In genomic region chr12:96075560-96075959, GRCh38 we compare ENCODE assay signal across 35 cellular contexts.
"Had no signal": no experiment of that assay in that cellular context is flagged by ENCODE, and none has a peak within 500 bp of the region (broad histone marks: within the 10 kb centered on the region; RNA-seq: fewer than 3 reads in every experiment).

No MANE protein-coding gene starts in this region.

- H3K36me3 ChIP-seq: MG63 had no signal

- H3K4me2 ChIP-seq: KMS-11 had no signal

- H3K4me3 ChIP-seq: MG63 had no signal

- DNase-seq: Karpas-422, Kasumi-1, MG63, MM.1S, MV-4-11, NCI-H1048, NCI-H1092, NCI-H1092 treated with DMSO at 0.1 percent for 48 hours, NCI-H1105, NCI-H1105 treated with DMSO at 0.1 percent for 48 hours, NCI-H1417, NCI-H1417 treated with DMSO at 0.1 percent for 48 hours, NCI-H1436, NCI-H1436 treated with DMSO at 0.1 percent for 48 hours, NCI-H146, NCI-H1694, NCI-H1694 treated with DMSO at 0.1 percent for 48 hours, NCI-H187, NCI-H187 treated with DMSO at 0.1 percent for 48 hours, NCI-H1930, NCI-H2029, NCI-H2029 treated with DMSO at 0.1 percent for 48 hours, NCI-H2081, NCI-H2081 treated with DMSO at 0.1 percent for 48 hours, NCI-H2107, NCI-H2171, NCI-H2171 treated with DMSO at 0.1 percent for 48 hours, NCI-H2227 treated with DMSO at 0.1 percent for 48 hours, NCI-H226, NCI-H345, NCI-H446, NCI-H446 treated with DMSO at 0.1 percent for 48 hours, NCI-H510A, NCI-H510A treated with DMSO at 0.1 percent for 48 hours had no signal

- H3K27ac ChIP-seq: KMS-11 had no signal

- H3K9ac ChIP-seq: KMS-11 had no signal

- H3K27me3 ChIP-seq: MG63 had no signal

- H3K9me3 ChIP-seq: MG63 had no signal
